Comparison of ENCODE assay signal across 8 cellular contexts in the genomic region with DNA sequence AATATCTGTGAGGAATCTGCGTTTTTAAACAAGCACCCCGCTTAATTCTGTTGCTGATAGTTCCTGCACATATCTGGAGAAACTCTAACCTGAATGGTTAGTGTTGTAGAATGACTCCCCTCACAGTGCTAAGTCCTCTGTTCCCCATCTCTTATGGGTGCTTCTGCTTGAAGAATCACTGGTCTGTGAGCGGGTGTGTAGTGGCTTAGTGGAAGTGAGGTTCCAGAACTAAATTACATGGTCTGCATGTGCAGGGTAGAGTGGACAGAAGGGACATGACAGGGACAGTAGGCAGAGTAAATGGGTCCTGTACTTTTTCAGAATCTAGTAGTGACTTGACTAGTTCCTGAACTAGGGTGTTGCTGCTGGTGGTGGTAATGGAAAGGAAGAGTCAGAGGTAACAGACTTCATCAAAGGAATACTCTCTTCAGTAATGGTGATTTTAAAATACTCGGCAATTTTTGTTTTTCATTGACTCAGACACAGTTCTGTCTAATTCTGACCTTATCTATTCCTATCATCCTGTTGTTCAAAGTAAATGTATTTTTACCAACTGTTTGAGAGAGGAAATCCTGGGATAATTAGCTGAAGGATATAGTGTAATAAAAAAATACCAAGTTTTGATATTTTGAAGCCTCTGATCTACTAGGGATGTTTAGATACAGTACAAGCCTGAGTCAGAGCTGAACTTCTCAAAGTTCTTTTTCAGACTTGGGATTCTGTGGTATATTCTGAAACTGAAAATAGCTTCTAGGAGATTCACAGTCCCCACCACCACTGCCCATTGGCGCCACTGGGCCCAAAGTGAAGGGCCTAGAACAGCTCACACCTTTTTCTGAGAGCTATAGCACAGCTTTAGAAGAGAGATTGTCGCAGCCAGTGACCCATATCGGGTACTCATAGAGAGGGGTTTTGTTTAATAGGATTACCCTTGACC. TPM values are rescaled to one million over a fixed set of nuclear protein-coding genes. Genes with fewer than 3 reads are reported as not detected.
DNase-seq lines count a peak whose midpoint lies in the region; ATAC-seq and TF ChIP-seq lines count a peak whose summit lies in the region.

No MANE protein-coding gene starts in this region.

- DNase-seq in NAMALWA (ENCODE audit: low spot score) (peak; percentile 47), foreskin keratinocyte (no peak), hepatocyte (ENCODE audit: low spot score) (no peak), activated gamma-delta T cell (lab: John Stamatoyannopoulos, UW) (no peak), cortex of kidney (lab: John Stamatoyannopoulos, UW) (no peak)
- no peak for DNase-seq in central memory CD4-positive, alpha-beta T cell

- peaks cover 93% of the 10 kb centered on the region for H3K79me2 ChIP-seq in hepatocyte

- TF ChIP-seq CTCF in foreskin keratinocyte (conservative IDR thresholded peaks at IDR 0.05) (no peak), hepatocyte (IDR thresholded peaks at IDR 0.05; ENCODE audit: poor library complexity) (no peak)

- H3K9me3 ChIP-seq in hepatocyte (ENCODE audit: low read depth), result no peaks in the 10 kb centered on the region

- peaks cover 59% of the 10 kb centered on the region for H3K4me1 ChIP-seq in foreskin keratinocyte
- peaks cover 33% of the 10 kb centered on the region for H3K4me1 ChIP-seq in hepatocyte (ENCODE audit: insufficient read depth)

- H4K20me1 ChIP-seq in hepatocyte (ENCODE audit: insufficient read depth, poor library complexity, severe bottlenecking), result peaks cover 29% of the 10 kb centered on the region

- no peaks in the 10 kb centered on the region for H3K36me3 ChIP-seq in hepatocyte (replicated peaks; ENCODE audit: insufficient read depth, low read depth)

- no peak overlapping the region for H2AFZ ChIP-seq in hepatocyte

- H3K27me3 ChIP-seq in foreskin keratinocyte, result no peaks in the 10 kb centered on the region
- H3K27me3 ChIP-seq in hepatocyte, result no peaks in the 10 kb centered on the region

- H3K27ac ChIP-seq in foreskin keratinocyte, result no peak overlapping the region
- no peak overlapping the region for H3K27ac ChIP-seq in hepatocyte

- H3K4me3 ChIP-seq in hepatocyte, result no peak overlapping the region

- no peak overlapping the region for H3K4me2 ChIP-seq in hepatocyte

- H3K9me2 ChIP-seq in hepatocyte (replicated peaks; ENCODE audit: insufficient read depth), result no peaks in the 10 kb centered on the region

- WGBS in hepatocyte (ENCODE audit: low lambda C conversion rate, missing lambda C conversion rate), result 93% methylated on average over 7 of the region's 7 CpGs

- ATAC-seq in GM18519 (IDR thresholded peaks at IDR 0.05; ENCODE audit: low FRiP score, unreplicated experiment) (peak; percentile 85), GM21825 (IDR thresholded peaks at IDR 0.05; ENCODE audit: unreplicated experiment) (peak; percentile 89), foreskin keratinocyte (peak; percentile 14)

RNA-seq across cellular contexts. Expression of gene FNDC3B, which starts 55.5 kb away (rescaled TPM):
- total RNA-seq in foreskin keratinocyte (47.4 and 52.3 TPM in 2 replicates), hepatocyte (91.9 and 113 TPM in 2 replicates)
- polyA plus RNA-seq in foreskin keratinocyte (11.1 and 11.9 TPM in 2 replicates), hepatocyte (61.2 and 66.3 TPM in 2 replicates)

Comparison
In these comparisons a context has a peak if more than half of its experiments do, and no peak if none do; other contexts are left out.
1. ATAC-seq: peak in every context shown above with its lines; median percentile 89 in GM21825; 85 in GM18519; 14 in foreskin keratinocyte.